In the genomic region with DNA sequence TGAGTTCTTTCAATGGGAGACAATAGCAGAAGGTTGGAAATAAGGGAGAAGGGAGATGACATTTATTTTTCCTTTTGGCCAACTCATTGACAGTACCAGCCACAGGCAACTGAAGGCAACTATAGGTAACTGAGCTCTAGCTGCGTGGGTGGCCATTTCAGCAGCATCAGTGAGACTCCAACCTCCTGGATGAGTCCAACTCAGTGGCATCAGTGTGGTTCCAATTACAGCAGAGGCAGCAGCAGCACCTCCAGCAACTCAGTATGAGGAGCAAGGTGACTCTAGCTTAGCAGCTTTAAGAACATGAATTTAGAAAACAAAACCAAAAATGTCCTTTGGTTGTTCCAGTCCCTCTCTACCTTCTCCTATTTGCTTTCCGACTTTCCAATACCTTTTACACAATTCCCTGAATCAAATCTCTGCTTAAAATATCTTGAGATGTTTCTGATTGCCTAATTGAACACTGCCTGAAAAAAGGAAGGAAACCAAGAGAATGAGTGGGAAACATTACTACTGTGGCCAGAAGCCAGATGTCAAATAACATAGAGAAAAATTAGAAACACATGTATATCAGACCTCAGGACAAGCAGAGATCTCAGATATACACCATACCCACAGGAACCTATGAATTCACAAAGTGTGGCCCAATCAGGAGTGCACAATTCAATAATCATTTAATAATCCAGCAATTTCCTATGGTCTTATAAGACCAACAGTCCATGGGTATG, we compare ENCODE assay signal across 20 cellular contexts.
DNase-seq lines count a peak whose midpoint lies in the region; ATAC-seq and TF ChIP-seq lines count a peak whose summit lies in the region.
"Had no signal": no experiment of that assay in that cellular context is flagged by ENCODE, and none has a peak within 500 bp of the region (broad histone marks: within the 10 kb centered on the region; RNA-seq: fewer than 3 reads in every experiment).

No MANE protein-coding gene starts in this region.

- ATAC-seq in GM21786 (IDR thresholded peaks at IDR 0.05; ENCODE audit: unreplicated experiment) = no peak
- no peak for ATAC-seq in lower lobe of right lung
- ATAC-seq: A549, K562 had no signal

- peaks cover 23% of the 10 kb centered on the region; the same call in 1 of the 2 replicates for H3K36me3 ChIP-seq in BLaER1
- H3K36me3 ChIP-seq in Peyer's patch = no peaks in the 10 kb centered on the region
- H3K36me3 ChIP-seq in lower lobe of right lung = no peaks in the 10 kb centered on the region

- no peaks in the 10 kb centered on the region for H4K20me1 ChIP-seq in BLaER1

- peaks cover 82% of the 10 kb centered on the region for H3K4me1 ChIP-seq in BLaER1
- no peaks in the 10 kb centered on the region for H3K4me1 ChIP-seq in Peyer's patch
- no peaks in the 10 kb centered on the region for H3K4me1 ChIP-seq in lower lobe of right lung
- H3K4me1 ChIP-seq: A549, Caco-2 had no signal

- H3K4me3 ChIP-seq in BLaER1 (peak overlapping the region; percentile 47; the same call in 1 of the 2 replicates), Peyer's patch (no peak overlapping the region), lower lobe of right lung (no peak overlapping the region)
- H3K4me3 ChIP-seq: A549, GM23248, K562 had no signal

- intact Hi-C loops in lower lobe of right lung (cut with DNase I) = no loop called here

- H3K9me3 ChIP-seq in BLaER1 (peaks cover 24% of the 10 kb centered on the region), Peyer's patch (no peaks in the 10 kb centered on the region), lower lobe of right lung (no peaks in the 10 kb centered on the region)
- H3K9me3 ChIP-seq: A549, Caco-2 had no signal

- TF ChIP-seq POLR2A in Peyer's patch (IDR thresholded peaks at IDR 0.05) = no peak

- TF ChIP-seq CTCF in Peyer's patch (IDR thresholded peaks at IDR 0.05) (no peak), lower lobe of right lung (IDR thresholded peaks at IDR 0.05) (no peak)

- H3K27ac ChIP-seq in BLaER1 = peak overlapping the region; percentile 89
- no peak overlapping the region for H3K27ac ChIP-seq in Peyer's patch
- no peak overlapping the region for H3K27ac ChIP-seq in lower lobe of right lung
- H3K27ac ChIP-seq: 22Rv1, A549, C4-2B, GM23248, HL-60 had no signal

- in situ Hi-C loops in KBM-7 (cut with MboI; ENCODE audit: low pct_unique_long_range_greater_than_20kb, low sequenced_read_pairs) = loop anchor here (25.0 kb wide), 1 partner anchor 93 kb away; no protein-coding TSS in a partner anchor

- H3K9ac ChIP-seq in BLaER1 = 0 out of 2 replicates have a peak overlapping the region, but pooled peaks have one; percentile 74
- H3K9ac ChIP-seq: GM23248 had no signal

- peak overlapping the region; percentile 92 for H3K4me2 ChIP-seq in BLaER1
- H3K4me2 ChIP-seq: A549 had no signal

- H3K27me3 ChIP-seq in BLaER1 = no peaks in the 10 kb centered on the region
- H3K27me3 ChIP-seq in Peyer's patch = no peaks in the 10 kb centered on the region
- H3K27me3 ChIP-seq in lower lobe of right lung (ENCODE audit: low read depth) = no peaks in the 10 kb centered on the region

- DNase-seq in KBM-7 (peak; percentile 59), SK-N-DZ (ENCODE audit: low spot score) (peak; percentile 23), fibroblast of gingiva (ENCODE audit: low read depth) (peak; percentile 41), Peyer's patch (no peak), Ammon's horn (ENCODE audit: low spot score) (no peak), lower lobe of right lung (no peak)
- DNase-seq: AML-193; Caco-2; CD4-positive, alpha-beta T cell; GF-D8; GM23248; HCEC 1CT; IMR-90 had no signal

Comparison
In these comparisons a context has a peak if more than half of its experiments do, and no peak if none do; other contexts are left out.
1. DNase-seq: peak in KBM-7 (single experiment), SK-N-DZ (single experiment) and fibroblast of gingiva (single experiment); none in Peyer's patch (0 of 3), Ammon's horn (single experiment) and lower lobe of right lung (single experiment).